34 cellular contexts compared by ENCODE assay signal in genomic region chr2:16350211-16350610, GRCh38.
"Had no signal": no experiment of that assay in that cellular context is flagged by ENCODE, and none has a peak within 500 bp of the region (broad histone marks: within the 10 kb centered on the region; RNA-seq: fewer than 3 reads in every experiment).

No MANE protein-coding gene starts in this region.

- H3K9me3 ChIP-seq: MG63 had no signal

- H3K4me3 ChIP-seq: MG63 had no signal

- DNase-seq: Karpas-422, Kasumi-1, MG63, MM.1S, MV-4-11, NCI-H1048, NCI-H1092, NCI-H1092 treated with DMSO at 0.1 percent for 48 hours, NCI-H1105, NCI-H1105 treated with DMSO at 0.1 percent for 48 hours, NCI-H1417, NCI-H1417 treated with DMSO at 0.1 percent for 48 hours, NCI-H1436, NCI-H1436 treated with DMSO at 0.1 percent for 48 hours, NCI-H146, NCI-H1694, NCI-H1694 treated with DMSO at 0.1 percent for 48 hours, NCI-H187, NCI-H187 treated with DMSO at 0.1 percent for 48 hours, NCI-H1930, NCI-H2029, NCI-H2029 treated with DMSO at 0.1 percent for 48 hours, NCI-H2081, NCI-H2081 treated with DMSO at 0.1 percent for 48 hours, NCI-H2107, NCI-H2171, NCI-H2171 treated with DMSO at 0.1 percent for 48 hours, NCI-H2227 treated with DMSO at 0.1 percent for 48 hours, NCI-H226, NCI-H345, NCI-H446, NCI-H446 treated with DMSO at 0.1 percent for 48 hours, NCI-H510A, NCI-H510A treated with DMSO at 0.1 percent for 48 hours had no signal

- H3K36me3 ChIP-seq: MG63 had no signal

- H3K27me3 ChIP-seq: MG63 had no signal
